ENCODE assay signal across 8 cellular contexts in genomic region chr6:32415521-32416019, GRCh38. TPM values are rescaled to one million over a fixed set of nuclear protein-coding genes. Genes with fewer than 3 reads are reported as not detected.
DNase-seq lines count a peak whose midpoint lies in the region; ATAC-seq, FAIRE-seq and TF ChIP-seq lines count a peak whose summit lies in the region.

No MANE protein-coding gene starts in this region.

- no peak for ATAC-seq in GM18511 (IDR thresholded peaks at IDR 0.05; ENCODE audit: unreplicated experiment)

- no peak for FAIRE-seq in frontal cortex (lab: Jason Lieb, UNC)

- H3K4me1 Mint-ChIP-seq in osteocyte (ENCODE audit: unreplicated experiment), result peaks cover 3% of the 10 kb centered on the region

- H3K4me3 Mint-ChIP-seq in osteocyte (ENCODE audit: unreplicated experiment), result no peak overlapping the region

- H3K27me3 ChIP-seq in SJCRH30 (peaks cover 9% of the 10 kb centered on the region; the same call in 1 of the 2 replicates), tibial artery (peaks cover 0 to 63% of the 10 kb centered on the region in 2 donors)

- DNase-seq in DMS 273 treated with DMSO at 0.1 percent for 48 hours (lab: John Stamatoyannopoulos, UW) (peak; percentile 6), SJCRH30 (peak; percentile 66 to 80), frontal cortex (ENCODE audit: low spot score in 2 of 2) (peak; percentile 11 to 43), osteocyte (ENCODE audit: extremely low spot score, unreplicated experiment) (no peak), tibial artery (peak; percentile 75 to 83)
- peak; percentile 61 for DNase-seq in activated effector memory CD4-positive, alpha-beta T cell treated with Interleukin-2 at 50 U/mL for 16 hours

- H3K4me1 ChIP-seq in SJCRH30 (no peaks in the 10 kb centered on the region), tibial artery (peaks cover 0 to 8% (median 3%) of the 10 kb centered on the region in 4 donors)

- H3K27ac Mint-ChIP-seq in osteocyte (ENCODE audit: unreplicated experiment), result no peak overlapping the region

- no peaks in the 10 kb centered on the region for H3K36me3 Mint-ChIP-seq in osteocyte (ENCODE audit: unreplicated experiment)

- intact Hi-C loops in tibial artery (cut with DNase I; ENCODE audit: low total_unique reads), result no loop called here

- TF ChIP-seq RAD21 in Ishikawa (IDR thresholded peaks at IDR 0.05; ENCODE audit: low read depth), result peak; percentile 84

- peaks cover 61% of the 10 kb centered on the region for H3K27me3 Mint-ChIP-seq in osteocyte (ENCODE audit: unreplicated experiment)

- no peak for TF ChIP-seq EP300 in Ishikawa (IDR thresholded peaks at IDR 0.05; ENCODE audit: borderline replicate concordance)

- H3K4me3 ChIP-seq in SJCRH30 (no peak overlapping the region), tibial artery (peak overlapping the region in 1 of 2 donors; percentile 12)

- H3K9me3 ChIP-seq in SJCRH30 (replicated peaks) (no peaks in the 10 kb centered on the region), tibial artery (no peaks in the 10 kb centered on the region)

- TF ChIP-seq CTCF in osteocyte (IDR thresholded peaks at IDR 0.05) (peak; percentile 89), tibial artery (IDR thresholded peaks at IDR 0.05) (peak; percentile 94 to 99)

- H3K36me3 ChIP-seq in SJCRH30, result no peaks in the 10 kb centered on the region
- no peaks in the 10 kb centered on the region for H3K36me3 ChIP-seq in tibial artery

- no peaks in the 10 kb centered on the region for H3K9me3 Mint-ChIP-seq in osteocyte (ENCODE audit: unreplicated experiment)

- H3K27ac ChIP-seq in SJCRH30, result no peak overlapping the region
- H3K27ac ChIP-seq in tibial artery, result no peak overlapping the region

TF ChIP-seq in Ishikawa, 13 proteins besides CTCF, POLR2A, EP300 and RAD21:
- TF ChIP-seq EGR1 (IDR thresholded peaks at IDR 0.05) (no peak), NFIC (IDR thresholded peaks at IDR 0.05) (no peak), YY1 (IDR thresholded peaks at IDR 0.05; ENCODE audit: low read depth) (no peak), CREB1 (IDR thresholded peaks at IDR 0.05; ENCODE audit: low read depth) (no peak), TCF12 (IDR thresholded peaks at IDR 0.05; ENCODE audit: low read depth) (no peak), MAX (IDR thresholded peaks at IDR 0.05) (no peak), FOXM1 (IDR thresholded peaks at IDR 0.05; ENCODE audit: borderline replicate concordance, low read depth) (no peak), TAF1 (IDR thresholded peaks at IDR 0.05; ENCODE audit: low read depth) (no peak), TEAD4 (IDR thresholded peaks at IDR 0.05) (no peak), ZBTB7A (IDR thresholded peaks at IDR 0.05; ENCODE audit: low read depth) (no peak), CEBPB (IDR thresholded peaks at IDR 0.05) (no peak)
- TF ChIP-seq, protein P1, sequence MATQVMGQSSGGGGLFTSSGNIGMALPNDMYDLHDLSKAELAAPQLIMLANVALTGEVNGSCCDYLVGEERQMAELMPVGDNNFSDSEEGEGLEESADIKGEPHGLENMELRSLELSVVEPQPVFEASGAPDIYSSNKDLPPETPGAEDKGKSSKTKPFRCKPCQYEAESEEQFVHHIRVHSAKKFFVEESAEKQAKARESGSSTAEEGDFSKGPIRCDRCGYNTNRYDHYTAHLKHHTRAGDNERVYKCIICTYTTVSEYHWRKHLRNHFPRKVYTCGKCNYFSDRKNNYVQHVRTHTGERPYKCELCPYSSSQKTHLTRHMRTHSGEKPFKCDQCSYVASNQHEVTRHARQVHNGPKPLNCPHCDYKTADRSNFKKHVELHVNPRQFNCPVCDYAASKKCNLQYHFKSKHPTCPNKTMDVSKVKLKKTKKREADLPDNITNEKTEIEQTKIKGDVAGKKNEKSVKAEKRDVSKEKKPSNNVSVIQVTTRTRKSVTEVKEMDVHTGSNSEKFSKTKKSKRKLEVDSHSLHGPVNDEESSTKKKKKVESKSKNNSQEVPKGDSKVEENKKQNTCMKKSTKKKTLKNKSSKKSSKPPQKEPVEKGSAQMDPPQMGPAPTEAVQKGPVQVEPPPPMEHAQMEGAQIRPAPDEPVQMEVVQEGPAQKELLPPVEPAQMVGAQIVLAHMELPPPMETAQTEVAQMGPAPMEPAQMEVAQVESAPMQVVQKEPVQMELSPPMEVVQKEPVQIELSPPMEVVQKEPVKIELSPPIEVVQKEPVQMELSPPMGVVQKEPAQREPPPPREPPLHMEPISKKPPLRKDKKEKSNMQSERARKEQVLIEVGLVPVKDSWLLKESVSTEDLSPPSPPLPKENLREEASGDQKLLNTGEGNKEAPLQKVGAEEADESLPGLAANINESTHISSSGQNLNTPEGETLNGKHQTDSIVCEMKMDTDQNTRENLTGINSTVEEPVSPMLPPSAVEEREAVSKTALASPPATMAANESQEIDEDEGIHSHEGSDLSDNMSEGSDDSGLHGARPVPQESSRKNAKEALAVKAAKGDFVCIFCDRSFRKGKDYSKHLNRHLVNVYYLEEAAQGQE (IDR thresholded peaks at IDR 0.05; ENCODE audit: low read depth), result no peak
- TF ChIP-seq, protein P2, sequence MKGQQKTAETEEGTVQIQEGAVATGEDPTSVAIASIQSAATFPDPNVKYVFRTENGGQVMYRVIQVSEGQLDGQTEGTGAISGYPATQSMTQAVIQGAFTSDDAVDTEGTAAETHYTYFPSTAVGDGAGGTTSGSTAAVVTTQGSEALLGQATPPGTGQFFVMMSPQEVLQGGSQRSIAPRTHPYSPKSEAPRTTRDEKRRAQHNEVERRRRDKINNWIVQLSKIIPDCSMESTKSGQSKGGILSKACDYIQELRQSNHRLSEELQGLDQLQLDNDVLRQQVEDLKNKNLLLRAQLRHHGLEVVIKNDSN (IDR thresholded peaks at IDR 0.05), result no peak
TF ChIP-seq in Ishikawa: peak in this region for 0.

RNA-seq across cellular contexts. Expression of gene BTNL2, which starts 8.6 kb away (rescaled TPM):
- not detected in 2 replicates for total RNA-seq in SJCRH30 (2014; rRNA removed; shearing (Covaris generic))
- not detected for total RNA-seq in frontal cortex
- total RNA-seq in osteocyte, result not detected in 2 replicates

RNA-seq across cellular contexts. Expression of gene HLA-DRA, which starts 24.1 kb away (rescaled TPM):
- not detected in 2 replicates for total RNA-seq in SJCRH30 (2014; rRNA removed; shearing (Covaris generic))
- total RNA-seq in frontal cortex, result 2.0 TPM
- total RNA-seq in osteocyte, result not detected in 2 replicates

RNA-seq across cellular contexts. Expression of gene TSBP1, which starts 43.9 kb away (rescaled TPM):
- not detected in 2 replicates for total RNA-seq in SJCRH30 (2014; rRNA removed; shearing (Covaris generic))
- total RNA-seq in frontal cortex, result not detected
- not detected in 2 replicates for total RNA-seq in osteocyte
